ENCODE assay signal across 2 cellular contexts in genomic region chr5:41071242-41071641, GRCh38.
TF ChIP-seq lines count a peak whose summit lies in the region.

Gene MROH2B, minus strand, starts transcription at chr5:41071342. Its CDS starts 490 bp downstream, at chr5:41070852.

TF ChIP-seq in IMR-90, 13 proteins besides CTCF, POLR2A, EP300 and RAD21:
- no peak for TF ChIP-seq ELK1 (IDR thresholded peaks at IDR 0.05; ENCODE audit: borderline replicate concordance, low read depth, low read length)
- TF ChIP-seq MAZ (IDR thresholded peaks at IDR 0.05; ENCODE audit: borderline replicate concordance, low read depth, low read length): no peak
- TF ChIP-seq NFE2L2 (IDR thresholded peaks at IDR 0.05; ENCODE audit: low read depth, low read length): no peak
- no peak for TF ChIP-seq MXI1 (IDR thresholded peaks at IDR 0.05; ENCODE audit: borderline replicate concordance, low read depth, low read length)
- no peak for TF ChIP-seq MAFK (IDR thresholded peaks at IDR 0.05; ENCODE audit: low read depth, low read length)
- TF ChIP-seq USF2 (IDR thresholded peaks at IDR 0.05; ENCODE audit: low read depth, low read length): no peak
- no peak for TF ChIP-seq RCOR1 (IDR thresholded peaks at IDR 0.05; ENCODE audit: insufficient replicate concordance, low read length)
- no peak for TF ChIP-seq RFX5 (IDR thresholded peaks at IDR 0.05; ENCODE audit: low read depth, low read length)
- no peak for TF ChIP-seq FOS (IDR thresholded peaks at IDR 0.05; ENCODE audit: low read depth, low read length)

TF ChIP-seq in K562, 482 proteins besides CTCF, POLR2A, EP300 and RAD21:
- TF ChIP-seq NCOR1 (IDR thresholded peaks at IDR 0.05) (no peak), NRF1 (conservative IDR thresholded peaks at IDR 0.05 in 1 of 2, IDR thresholded peaks at IDR 0.05 in 1 of 2) (peak; percentile 12 to 28; a peak in 1 of 4 replicates), RBM39 (optimal IDR thresholded peaks at IDR 0.05; ENCODE audit: low read depth, low read length) (no peak), NCOA1 (IDR thresholded peaks at IDR 0.05; ENCODE audit: low read depth) (no peak)
TF ChIP-seq in K562: peak in this region for 1.
